ENCODE assay signal across 1 cellular context in the genomic region with DNA sequence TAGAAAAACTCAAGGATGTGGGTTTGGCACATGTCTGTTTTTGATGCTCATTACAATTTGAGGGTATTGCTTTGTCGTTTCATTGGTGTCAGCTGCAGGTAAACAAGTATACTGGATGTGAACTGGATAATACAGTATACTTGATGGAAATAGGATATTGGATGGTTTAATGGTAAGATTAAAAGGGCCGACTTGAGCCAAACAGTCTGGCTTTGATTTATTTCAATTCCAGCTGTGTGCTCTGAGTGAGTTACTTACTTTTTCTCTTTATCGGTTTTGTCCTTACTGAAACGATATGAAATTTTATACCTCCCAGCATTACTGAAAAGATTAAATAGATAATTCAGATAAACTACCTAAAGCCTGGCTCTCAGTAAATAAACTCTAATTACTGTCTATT.
TF ChIP-seq lines count a peak whose summit lies in the region.

No MANE protein-coding gene starts in this region.

TF ChIP-seq in SK-N-SH treated with all-trans-retinoic acid at 6 μM for 48 hours, 23 proteins besides CTCF, POLR2A, EP300 and RAD21 (continued from another document):
- TF ChIP-seq CSRNP3 (CRISPR knock-in tag; IDR thresholded peaks at IDR 0.05) (no peak), TSHZ2 (CRISPR knock-in tag; IDR thresholded peaks at IDR 0.05) (no peak), RARB (CRISPR knock-in tag; IDR thresholded peaks at IDR 0.05) (no peak), BACH2 (CRISPR knock-in tag; IDR thresholded peaks at IDR 0.05; ENCODE audit: borderline replicate concordance) (no peak), ISL1 (CRISPR knock-in tag; IDR thresholded peaks at IDR 0.05) (no peak), ZNF565 (CRISPR knock-in tag; conservative IDR thresholded peaks at IDR 0.05; ENCODE audit: low read depth) (no peak), ZFP3 (CRISPR knock-in tag; IDR thresholded peaks at IDR 0.05) (no peak), ZC3H10 (CRISPR knock-in tag; IDR thresholded peaks at IDR 0.05) (no peak)
- TF ChIP-seq, protein P1, sequence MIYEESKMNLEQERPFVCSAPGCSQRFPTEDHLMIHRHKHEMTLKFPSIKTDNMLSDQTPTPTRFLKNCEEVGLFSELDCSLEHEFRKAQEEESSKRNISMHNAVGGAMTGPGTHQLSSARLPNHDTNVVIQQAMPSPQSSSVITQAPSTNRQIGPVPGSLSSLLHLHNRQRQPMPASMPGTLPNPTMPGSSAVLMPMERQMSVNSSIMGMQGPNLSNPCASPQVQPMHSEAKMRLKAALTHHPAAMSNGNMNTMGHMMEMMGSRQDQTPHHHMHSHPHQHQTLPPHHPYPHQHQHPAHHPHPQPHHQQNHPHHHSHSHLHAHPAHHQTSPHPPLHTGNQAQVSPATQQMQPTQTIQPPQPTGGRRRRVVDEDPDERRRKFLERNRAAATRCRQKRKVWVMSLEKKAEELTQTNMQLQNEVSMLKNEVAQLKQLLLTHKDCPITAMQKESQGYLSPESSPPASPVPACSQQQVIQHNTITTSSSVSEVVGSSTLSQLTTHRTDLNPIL (CRISPR knock-in tag; IDR thresholded peaks at IDR 0.05; ENCODE audit: low read depth), result no peak
